1 cellular context compared by ENCODE assay signal in the genomic region with DNA sequence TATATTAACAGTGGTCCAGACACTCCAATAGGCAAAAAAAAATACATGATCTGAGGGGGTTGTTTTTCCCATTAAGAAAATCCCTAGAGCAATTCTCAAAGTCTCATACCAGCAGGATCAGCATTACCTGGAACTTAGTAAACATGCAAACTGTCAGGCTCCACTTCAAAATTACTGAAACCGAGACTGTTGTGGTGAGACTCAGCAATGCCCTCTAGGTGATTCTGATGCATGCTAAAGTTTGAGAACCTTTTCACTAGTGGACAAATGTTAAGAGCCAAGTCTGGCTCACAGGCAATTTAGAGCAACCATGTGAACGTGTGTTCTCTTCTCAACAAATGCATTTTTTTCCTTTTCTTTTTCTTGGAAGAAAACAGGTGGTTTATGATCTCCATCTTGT.
TF ChIP-seq lines count a peak whose summit lies in the region.

No MANE protein-coding gene starts in this region.

TF ChIP-seq in HepG2, 621 proteins besides CTCF, POLR2A, EP300 and RAD21:
- no peak for TF ChIP-seq SKI (IDR thresholded peaks at IDR 0.05; ENCODE audit: partially characterized antibody)
- no peak for TF ChIP-seq HNRNPK (IDR thresholded peaks at IDR 0.05; ENCODE audit: low read depth, low read length, poor library complexity, severe bottlenecking)
- TF ChIP-seq, protein P1, sequence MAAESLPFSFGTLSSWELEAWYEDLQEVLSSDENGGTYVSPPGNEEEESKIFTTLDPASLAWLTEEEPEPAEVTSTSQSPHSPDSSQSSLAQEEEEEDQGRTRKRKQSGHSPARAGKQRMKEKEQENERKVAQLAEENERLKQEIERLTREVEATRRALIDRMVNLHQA (CRISPR knock-in tag; IDR thresholded peaks at IDR 0.05), result no peak
- no peak for TF ChIP-seq NR2F2 (IDR thresholded peaks at IDR 0.05; ENCODE audit: borderline replicate concordance, low read depth)
- TF ChIP-seq, protein P2, sequence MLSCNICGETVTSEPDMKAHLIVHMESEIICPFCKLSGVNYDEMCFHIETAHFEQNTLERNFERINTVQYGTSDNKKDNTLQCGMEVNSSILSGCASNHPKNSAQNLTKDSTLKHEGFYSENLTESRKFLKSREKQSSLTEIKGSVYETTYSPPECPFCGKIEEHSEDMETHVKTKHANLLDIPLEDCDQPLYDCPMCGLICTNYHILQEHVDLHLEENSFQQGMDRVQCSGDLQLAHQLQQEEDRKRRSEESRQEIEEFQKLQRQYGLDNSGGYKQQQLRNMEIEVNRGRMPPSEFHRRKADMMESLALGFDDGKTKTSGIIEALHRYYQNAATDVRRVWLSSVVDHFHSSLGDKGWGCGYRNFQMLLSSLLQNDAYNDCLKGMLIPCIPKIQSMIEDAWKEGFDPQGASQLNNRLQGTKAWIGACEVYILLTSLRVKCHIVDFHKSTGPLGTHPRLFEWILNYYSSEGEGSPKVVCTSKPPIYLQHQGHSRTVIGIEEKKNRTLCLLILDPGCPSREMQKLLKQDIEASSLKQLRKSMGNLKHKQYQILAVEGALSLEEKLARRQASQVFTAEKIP (CRISPR knock-in tag; IDR thresholded peaks at IDR 0.05; ENCODE audit: borderline replicate concordance), result no peak
- TF ChIP-seq HES4 (CRISPR knock-in tag; IDR thresholded peaks at IDR 0.05; ENCODE audit: borderline replicate concordance), result no peak
- no peak for TF ChIP-seq MBD4 (IDR thresholded peaks at IDR 0.05; ENCODE audit: borderline replicate concordance, low read length)
- no peak for TF ChIP-seq ZFYVE20 (CRISPR knock-in tag; IDR thresholded peaks at IDR 0.05; ENCODE audit: borderline replicate concordance, low read depth)
- no peak for TF ChIP-seq SCMH1 (CRISPR knock-in tag; IDR thresholded peaks at IDR 0.05; ENCODE audit: borderline replicate concordance)
- no peak for TF ChIP-seq FOXJ3 (CRISPR knock-in tag; IDR thresholded peaks at IDR 0.05; ENCODE audit: borderline replicate concordance)
- no peak for TF ChIP-seq ZNF264 (CRISPR knock-in tag; IDR thresholded peaks at IDR 0.05)
- TF ChIP-seq, protein P3, sequence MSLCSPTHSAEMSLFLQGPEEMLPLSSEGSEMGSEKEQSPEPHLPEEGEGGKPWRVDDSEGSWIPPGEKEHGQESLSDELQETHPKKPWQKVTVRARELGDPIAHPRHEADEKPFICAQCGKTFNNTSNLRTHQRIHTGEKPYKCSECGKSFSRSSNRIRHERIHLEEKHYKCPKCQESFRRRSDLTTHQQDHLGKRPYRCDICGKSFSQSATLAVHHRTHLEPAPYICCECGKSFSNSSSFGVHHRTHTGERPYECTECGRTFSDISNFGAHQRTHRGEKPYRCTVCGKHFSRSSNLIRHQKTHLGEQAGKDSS (CRISPR knock-in tag; IDR thresholded peaks at IDR 0.05; ENCODE audit: borderline replicate concordance, low read depth), result no peak
- no peak for TF ChIP-seq AKAP8 (CRISPR knock-in tag; IDR thresholded peaks at IDR 0.05)
- TF ChIP-seq NR3C1 (CRISPR knock-in tag; IDR thresholded peaks at IDR 0.05), result no peak
- TF ChIP-seq GTF3A (CRISPR knock-in tag; conservative IDR thresholded peaks at IDR 0.05), result no peak
- TF ChIP-seq, protein P4, sequence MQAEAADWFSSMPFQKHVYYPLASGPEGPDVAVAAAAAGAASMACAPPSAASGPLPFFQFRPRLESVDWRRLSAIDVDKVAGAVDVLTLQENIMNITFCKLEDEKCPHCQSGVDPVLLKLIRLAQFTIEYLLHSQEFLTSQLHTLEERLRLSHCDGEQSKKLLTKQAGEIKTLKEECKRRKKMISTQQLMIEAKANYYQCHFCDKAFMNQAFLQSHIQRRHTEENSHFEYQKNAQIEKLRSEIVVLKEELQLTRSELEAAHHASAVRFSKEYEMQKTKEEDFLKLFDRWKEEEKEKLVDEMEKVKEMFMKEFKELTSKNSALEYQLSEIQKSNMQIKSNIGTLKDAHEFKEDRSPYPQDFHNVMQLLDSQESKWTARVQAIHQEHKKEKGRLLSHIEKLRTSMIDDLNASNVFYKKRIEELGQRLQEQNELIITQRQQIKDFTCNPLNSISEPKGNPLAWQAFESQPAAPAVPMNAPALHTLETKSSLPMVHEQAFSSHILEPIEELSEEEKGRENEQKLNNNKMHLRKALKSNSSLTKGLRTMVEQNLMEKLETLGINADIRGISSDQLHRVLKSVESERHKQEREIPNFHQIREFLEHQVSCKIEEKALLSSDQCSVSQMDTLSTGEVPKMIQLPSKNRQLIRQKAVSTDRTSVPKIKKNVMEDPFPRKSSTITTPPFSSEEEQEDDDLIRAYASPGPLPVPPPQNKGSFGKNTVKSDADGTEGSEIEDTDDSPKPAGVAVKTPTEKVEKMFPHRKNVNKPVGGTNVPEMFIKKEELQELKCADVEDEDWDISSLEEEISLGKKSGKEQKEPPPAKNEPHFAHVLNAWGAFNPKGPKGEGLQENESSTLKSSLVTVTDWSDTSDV (CRISPR knock-in tag; IDR thresholded peaks at IDR 0.05), result no peak
